ENCODE assay signal across 8 cellular contexts in genomic region chr19:45681391-45682015, GRCh38. TPM values are rescaled to one million over a fixed set of nuclear protein-coding genes. Genes with fewer than 3 reads are reported as not detected.
DNase-seq lines count a peak whose midpoint lies in the region; FAIRE-seq and TF ChIP-seq lines count a peak whose summit lies in the region.

No MANE protein-coding gene starts in this region.

- peaks cover 8% of the 10 kb centered on the region for H3K36me3 Mint-ChIP-seq in T-helper 1 cell treated with Interleukin-12 subunit alpha and Interleukin-12 subunit beta and Interleukin-4 antibody, amounts not matched to agents 30 μg/mL and 1 μg/mL, for 36 hours (ENCODE audit: low read depth)

- peaks cover 6 to 14% of the 10 kb centered on the region in 2 donors for H3K27me3 ChIP-seq in right atrium auricular region

- H3K36me3 ChIP-seq in right atrium auricular region = peaks cover 8% of the 10 kb centered on the region

- H3K9me3 Mint-ChIP-seq in T-helper 1 cell treated with Interleukin-12 subunit alpha and Interleukin-12 subunit beta and Interleukin-4 antibody, amounts not matched to agents 30 μg/mL and 1 μg/mL, for 36 hours = no peaks in the 10 kb centered on the region

- in situ Hi-C loops in G401 (cut with HindIII; ENCODE audit: low sequenced_read_pairs) = no loop called here

- no peaks in the 10 kb centered on the region for H3K9me3 ChIP-seq in right atrium auricular region

- H3K27me3 Mint-ChIP-seq in T-helper 1 cell treated with Interleukin-12 subunit alpha and Interleukin-12 subunit beta and Interleukin-4 antibody, amounts not matched to agents 30 μg/mL and 1 μg/mL, for 36 hours (ENCODE audit: low read depth) = peaks cover 4% of the 10 kb centered on the region

- H3K4me3 Mint-ChIP-seq in T-helper 1 cell treated with Interleukin-12 subunit alpha and Interleukin-12 subunit beta and Interleukin-4 antibody, amounts not matched to agents 30 μg/mL and 1 μg/mL, for 36 hours = peak overlapping the region; percentile 80

- TF ChIP-seq CTCF in HFF-Myc (IDR thresholded peaks at IDR 0.05; ENCODE audit: low read depth, low read length, missing control alignments) (peak; percentile 90), right atrium auricular region (IDR thresholded peaks at IDR 0.05) (peak; percentile 97 to 99)

- peaks cover 0 to 29% of the 10 kb centered on the region in 2 donors for H3K4me1 ChIP-seq in right atrium auricular region

- H3K27ac ChIP-seq in right atrium auricular region = peak overlapping the region; percentile 71 to 74

- H3K4me3 ChIP-seq in HFF-Myc (replicated peaks; ENCODE audit: low read depth, low read length) (peak overlapping the region; percentile 24), right atrium auricular region (peak overlapping the region; percentile 23 to 44)

- H3K4me1 Mint-ChIP-seq in T-helper 1 cell treated with Interleukin-12 subunit alpha and Interleukin-12 subunit beta and Interleukin-4 antibody, amounts not matched to agents 30 μg/mL and 1 μg/mL, for 36 hours (ENCODE audit: low read depth) = peaks cover 15% of the 10 kb centered on the region

- FAIRE-seq in urothelium cell line (lab: Jason Lieb, UNC) = peak; percentile 35

- DNase-seq in G401 (ENCODE audit: low spot score) (peak; percentile 87), HFF-Myc (ENCODE audit: extremely low read depth, low read depth) (no peak), NCI-H146 (lab: John Stamatoyannopoulos, UW) (peak; percentile 85), anterior cingulate cortex (lab: John Stamatoyannopoulos, UW) (peak in 57 of 58 donors; percentile 12 to 89 (median 76)), right atrium auricular region (ENCODE audit: low spot score) (peak; percentile 92), pulmonary artery endothelial cell (ENCODE audit: low read depth, low spot score) (peak; percentile 47), urothelium cell line (ENCODE audit: low spot score) (peak; percentile 90)

- peak overlapping the region; percentile 74 for H3K27ac Mint-ChIP-seq in T-helper 1 cell treated with Interleukin-12 subunit alpha and Interleukin-12 subunit beta and Interleukin-4 antibody, amounts not matched to agents 30 μg/mL and 1 μg/mL, for 36 hours

RNA-seq across cellular contexts. Expression of gene SNRPD2, which starts 10.2 kb away (rescaled TPM):
- total RNA-seq in G401 (2014; rRNA removed; shearing (Covaris generic)) = 394 and 514 TPM in 2 replicates
- 100 to 1,000 TPM; 158 to 201 TPM for total RNA-seq in right atrium auricular region
- 324 and 581 TPM in 2 replicates for total RNA-seq in pulmonary artery endothelial cell

RNA-seq across cellular contexts. Expression of gene QPCTL, which starts 11.0 kb away (rescaled TPM):
- total RNA-seq in G401 (2014; rRNA removed; shearing (Covaris generic)) = 28.5 and 32.9 TPM in 2 replicates
- 1 to 10 TPM; 2.4 to 3.0 TPM for total RNA-seq in right atrium auricular region
- 18.7 and 23.3 TPM in 2 replicates for total RNA-seq in pulmonary artery endothelial cell

RNA-seq across cellular contexts. Expression of gene GIPR, which starts 13.5 kb away (rescaled TPM):
- total RNA-seq in G401 (2014; rRNA removed; shearing (Covaris generic)) = 4.2 and 8.0 TPM in 2 replicates
- total RNA-seq in right atrium auricular region (1 to 10 TPM; 2.7 to 3.1 TPM), pulmonary artery endothelial cell (under 0.01 TPM in 1 of 2 replicates, not detected in the other)

RNA-seq across cellular contexts. Expression of gene EML2, which starts 42.3 kb away (rescaled TPM):
- total RNA-seq in G401 (2014; rRNA removed; shearing (Covaris generic)) = 34.5 and 52.9 TPM in 2 replicates
- 10 to 100 TPM; 18.7 to 22.5 TPM for total RNA-seq in right atrium auricular region
- total RNA-seq in pulmonary artery endothelial cell = 22.2 and 35.6 TPM in 2 replicates

RNA-seq across cellular contexts. Expression of gene FBXO46, which starts 49.2 kb away (rescaled TPM):
- 15.1 and 29.5 TPM in 2 replicates for total RNA-seq in G401 (2014; rRNA removed; shearing (Covaris generic))
- total RNA-seq in right atrium auricular region (10 to 100 TPM; 11.6 to 12.1 TPM), pulmonary artery endothelial cell (5.3 and 6.5 TPM in 2 replicates)
